In the genomic region with DNA sequence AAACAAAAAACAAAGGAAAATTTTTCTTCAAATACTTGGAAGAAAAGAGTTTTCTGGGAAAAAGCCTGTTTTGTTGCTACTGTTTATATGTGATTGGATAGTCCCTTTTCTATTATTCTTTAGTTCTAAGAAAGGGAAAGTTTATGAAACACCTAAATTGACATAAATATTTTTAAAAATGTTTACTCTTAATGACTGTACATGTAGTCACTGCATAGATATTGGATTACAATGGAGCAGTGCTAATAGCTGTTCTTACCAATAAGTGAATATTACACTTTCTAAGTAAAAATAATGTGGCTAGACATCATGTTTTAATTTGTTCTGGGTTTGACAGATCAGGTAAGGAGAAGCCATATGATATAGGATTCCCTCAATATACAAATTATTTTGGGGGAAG, we compare ENCODE assay signal across 27 cellular contexts.
"Had no signal": no experiment of that assay in that cellular context is flagged by ENCODE, and none has a peak within 500 bp of the region (broad histone marks: within the 10 kb centered on the region; RNA-seq: fewer than 3 reads in every experiment).

No MANE protein-coding gene starts in this region.

- ATAC-seq: naive thymus-derived CD8-positive, alpha-beta T cell; natural killer cell treated with Interleukin-12 subunit alpha and Interleukin-12 subunit beta and Interleukin-15 and Interleukin-18, amount 100 ng/mL, for 72 hours; pancreas; psoas muscle; right cardiac atrium; right lobe of liver; stimulated activated effector memory CD8-positive, alpha-beta T cell treated with anti-CD3 and anti-CD28 coated beads, Interleukin-12 subunit alpha, Interleukin-12 subunit beta, amount 100 ng/mL, for 72 hours; stimulated activated naive B cell treated with anti-CD40 and anti-IgM and Interleukin-4, amounts not matched to agents 10 μg/mL and 1 μg/mL and 100 μg/mL, for 72 hours had no signal

- FAIRE-seq: pancreas, small intestine, urothelium cell line had no signal

- H3K27me3 Mint-ChIP-seq: naive thymus-derived CD8-positive, alpha-beta T cell; natural killer cell treated with Interleukin-12 subunit alpha and Interleukin-12 subunit beta and Interleukin-15 and Interleukin-18, amount 100 ng/mL, for 72 hours; stimulated activated naive B cell treated with anti-CD40 and anti-IgM and Interleukin-4, amounts not matched to agents 10 μg/mL and 1 μg/mL and 100 μg/mL, for 72 hours; stimulated activated naive CD8-positive, alpha-beta T cell treated with anti-CD3 and anti-CD28 coated beads, Interleukin-15, Interleukin-2, amounts not matched to agents 100 ng/mL and 50 ng/mL, for 24 hours had no signal

- H3K36me3 ChIP-seq: neutrophil, pancreas, right lobe of liver, sigmoid colon, stomach, thoracic aorta, thyroid gland, tibial nerve, upper lobe of left lung, vagina had no signal

- H3K4me3 ChIP-seq: pancreas, psoas muscle, right lobe of liver, sigmoid colon, stomach, thoracic aorta, thyroid gland, tibial nerve, upper lobe of left lung, vagina had no signal

- H3K27me3 ChIP-seq: neutrophil, pancreas, right lobe of liver, sigmoid colon, stomach, thyroid gland, tibial nerve, upper lobe of left lung, vagina had no signal

- DNase-seq: naive thymus-derived CD8-positive, alpha-beta T cell; nephron progenitor cell; nucleus accumbens; pancreas; psoas muscle; right cardiac atrium; right lobe of liver; sigmoid colon; small intestine; stimulated activated CD4-positive, alpha-beta T cell treated with anti-CD3 and anti-CD28 coated beads, Interleukin-15, amount 100 ng/mL, for 24 hours; stimulated activated CD4-positive, alpha-beta T cell treated with anti-CD3 and anti-CD28 coated beads, Interleukin-2, amount 100 ng/mL, for 24 hours; stimulated activated CD4-positive, alpha-beta T cell treated with anti-CD3 and anti-CD28 coated beads, Interleukin-2, amount 100 ng/mL, for 48 hours; stimulated activated CD4-positive, alpha-beta T cell treated with anti-CD3 and anti-CD28 coated beads, Interleukin-4, amount 100 ng/mL, for 24 hours; stimulated activated naive B cell treated with anti-CD40 and anti-IgM and Interleukin-4, amounts not matched to agents 10 μg/mL and 1 μg/mL and 100 μg/mL, for 72 hours; stimulated activated naive CD4-positive, alpha-beta T cell treated with Interleukin-2 at 50 U/mL for 16 hours; stomach; thyroid gland; upper lobe of left lung had no signal

- H3K9me3 Mint-ChIP-seq: naive thymus-derived CD8-positive, alpha-beta T cell; nephron progenitor cell; neural crest cell; stimulated activated effector memory CD8-positive, alpha-beta T cell treated with anti-CD3 and anti-CD28 coated beads, Interleukin-12 subunit alpha, Interleukin-12 subunit beta, amount 100 ng/mL, for 72 hours; stimulated activated naive B cell treated with anti-CD40 and anti-IgM and Interleukin-4, amounts not matched to agents 10 μg/mL and 1 μg/mL and 100 μg/mL, for 72 hours; stimulated activated naive CD8-positive, alpha-beta T cell treated with anti-CD3 and anti-CD28 coated beads, Interleukin-15, Interleukin-2, amounts not matched to agents 100 ng/mL and 50 ng/mL, for 24 hours had no signal

- H3K36me3 Mint-ChIP-seq: naive thymus-derived CD8-positive, alpha-beta T cell; natural killer cell treated with Interleukin-12 subunit alpha and Interleukin-12 subunit beta and Interleukin-15 and Interleukin-18, amount 100 ng/mL, for 72 hours; stimulated activated effector memory CD8-positive, alpha-beta T cell treated with anti-CD3 and anti-CD28 coated beads, Interleukin-12 subunit alpha, Interleukin-12 subunit beta, amount 100 ng/mL, for 72 hours; stimulated activated naive B cell treated with anti-CD40 and anti-IgM and Interleukin-4, amounts not matched to agents 10 μg/mL and 1 μg/mL and 100 μg/mL, for 72 hours had no signal

- H3K9me3 ChIP-seq: neutrophil, pancreas, psoas muscle, right lobe of liver, sigmoid colon, stomach, thoracic aorta, thyroid gland, tibial nerve, upper lobe of left lung, vagina had no signal

- H3K4me1 Mint-ChIP-seq: naive thymus-derived CD8-positive, alpha-beta T cell; nephron progenitor cell; neural crest cell; stimulated activated naive B cell treated with anti-CD40 and anti-IgM and Interleukin-4, amounts not matched to agents 10 μg/mL and 1 μg/mL and 100 μg/mL, for 72 hours had no signal

- H3K27ac Mint-ChIP-seq: naive thymus-derived CD8-positive, alpha-beta T cell; natural killer cell treated with Interleukin-12 subunit alpha and Interleukin-12 subunit beta and Interleukin-15 and Interleukin-18, amount 100 ng/mL, for 72 hours; nephron progenitor cell; stimulated activated effector memory CD8-positive, alpha-beta T cell treated with anti-CD3 and anti-CD28 coated beads, Interleukin-12 subunit alpha, Interleukin-12 subunit beta, amount 100 ng/mL, for 72 hours; stimulated activated naive B cell treated with anti-CD40 and anti-IgM and Interleukin-4, amounts not matched to agents 10 μg/mL and 1 μg/mL and 100 μg/mL, for 72 hours; stimulated activated naive CD8-positive, alpha-beta T cell treated with anti-CD3 and anti-CD28 coated beads, Interleukin-15, Interleukin-2, amounts not matched to agents 100 ng/mL and 50 ng/mL, for 24 hours had no signal

- H3K27ac ChIP-seq: neutrophil, pancreas, psoas muscle, right lobe of liver, sigmoid colon, stomach, thoracic aorta, thyroid gland, tibial nerve, upper lobe of left lung, vagina had no signal

- H3K4me1 ChIP-seq: pancreas, psoas muscle, right lobe of liver, sigmoid colon, stomach, thyroid gland, tibial nerve, upper lobe of left lung, vagina had no signal

- H3K4me3 Mint-ChIP-seq: naive thymus-derived CD8-positive, alpha-beta T cell; natural killer cell treated with Interleukin-12 subunit alpha and Interleukin-12 subunit beta and Interleukin-15 and Interleukin-18, amount 100 ng/mL, for 72 hours; nephron progenitor cell; neural crest cell; stimulated activated effector memory CD8-positive, alpha-beta T cell treated with anti-CD3 and anti-CD28 coated beads, Interleukin-12 subunit alpha, Interleukin-12 subunit beta, amount 100 ng/mL, for 72 hours; stimulated activated naive B cell treated with anti-CD40 and anti-IgM and Interleukin-4, amounts not matched to agents 10 μg/mL and 1 μg/mL and 100 μg/mL, for 72 hours; stimulated activated naive CD8-positive, alpha-beta T cell treated with anti-CD3 and anti-CD28 coated beads, Interleukin-15, Interleukin-2, amounts not matched to agents 100 ng/mL and 50 ng/mL, for 24 hours had no signal
